9 cellular contexts compared by ENCODE assay signal in genomic region chr18:395481-396250, GRCh38.
DNase-seq lines count a peak whose midpoint lies in the region; ATAC-seq and TF ChIP-seq lines count a peak whose summit lies in the region.
"Had no signal": no experiment of that assay in that cellular context is flagged by ENCODE, and none has a peak within 500 bp of the region (broad histone marks: within the 10 kb centered on the region; RNA-seq: fewer than 3 reads in every experiment).

No MANE protein-coding gene starts in this region.

- H3K9me3 ChIP-seq in right cardiac atrium (ENCODE audit: control insufficient read depth, low read length) (no peaks in the 10 kb centered on the region), transverse colon (no peaks in the 10 kb centered on the region)

- H3K27me3 ChIP-seq in right cardiac atrium (ENCODE audit: control insufficient read depth, insufficient read depth): no peaks in the 10 kb centered on the region
- H3K27me3 ChIP-seq in transverse colon: no peaks in the 10 kb centered on the region

- no peaks in the 10 kb centered on the region for H3K36me3 ChIP-seq in transverse colon

- H3K4me1 ChIP-seq in right cardiac atrium (ENCODE audit: control insufficient read depth, insufficient read depth, low read length) (peaks cover 4% of the 10 kb centered on the region), transverse colon (peaks cover 0 to 31% (median 9%) of the 10 kb centered on the region in 4 donors)

- intact Hi-C loops in right cardiac atrium (cut with DNase I) (no loop called here), transverse colon (cut with DNase I; ENCODE audit: low total_unique reads) (no loop called here)

- no peak overlapping the region for H3K4me3 ChIP-seq in astrocyte of the cerebellum (ENCODE audit: low read depth, low read length)
- H3K4me3 ChIP-seq in right cardiac atrium (ENCODE audit: low read length): no peak overlapping the region
- H3K4me3 ChIP-seq in transverse colon: no peak overlapping the region

- TF ChIP-seq CTCF in astrocyte of the cerebellum (IDR thresholded peaks at IDR 0.05; ENCODE audit: low read depth, low read length, missing control alignments): no peak
- TF ChIP-seq CTCF in transverse colon (IDR thresholded peaks at IDR 0.05): no peak

- ATAC-seq in right cardiac atrium: peak; percentile 58 to 72

- no peak for TF ChIP-seq EP300 in transverse colon (IDR thresholded peaks at IDR 0.05; ENCODE audit: low read depth)

- in situ Hi-C loops in astrocyte of the cerebellum (cut with HindIII; ENCODE audit: low sequenced_read_pairs): no loop called here
- in situ Hi-C loops in transverse colon (cut with MboI; ENCODE audit: low pct_ligation_motif_present in 1 of 4, low pct_unique_long_range_greater_than_20kb in 1 of 4, low sequenced_read_pairs in 3 of 4): no loop called here

- H3K27ac ChIP-seq in right cardiac atrium (ENCODE audit: low read length): peak overlapping the region; percentile 70
- peak overlapping the region; percentile 46 to 66 (median 58) for H3K27ac ChIP-seq in transverse colon

- no peak for TF ChIP-seq POLR2A in transverse colon (IDR thresholded peaks at IDR 0.05)

- WGBS in right cardiac atrium: 55% methylated on average over 12 of the region's 12 CpGs
- WGBS in transverse colon (ENCODE audit: low coverage in 1 of 2), 2 donors: 58 to 67% methylated on average over 5 to 12 of the region's 12 CpGs

- peak; percentile 21 for DNase-seq in HT1080 (ENCODE audit: low read depth)
- peak; percentile 80 for DNase-seq in astrocyte of the cerebellum (ENCODE audit: low read depth)
- DNase-seq in right cardiac atrium: no peak
- DNase-seq in transverse colon: no peak
- no peak for DNase-seq in DMS79 (lab: John Stamatoyannopoulos, UW)
- DNase-seq in NK-92 treated with Interleukin-12 subunit alpha and Interleukin-12 subunit beta, amount 100 ng/mL, for 24 hours (lab: John Stamatoyannopoulos, UW): no peak
- no peak for DNase-seq in HuH-7.5 (ENCODE audit: low spot score)
- DNase-seq in RPMI8226: no peak
- DNase-seq: activated T-cell treated with anti-CD3 and anti-CD28 coated beads, Interleukin-2, amount 50 U/mL, for 48 hours had no signal

Comparison
In these comparisons a context has a peak if more than half of its experiments do, and no peak if none do; other contexts are left out.
1. DNase-seq: peak in HT1080 (single experiment) and astrocyte of the cerebellum (single experiment); none in right cardiac atrium (0 of 3), transverse colon (single experiment), DMS79 (single experiment), NK-92 treated with Interleukin-12 subunit alpha and Interleukin-12 subunit beta, amount 100 ng/mL, for 24 hours (single experiment), HuH-7.5 (single experiment) and RPMI8226 (single experiment).